24 cellular contexts compared by ENCODE assay signal in the genomic region with DNA sequence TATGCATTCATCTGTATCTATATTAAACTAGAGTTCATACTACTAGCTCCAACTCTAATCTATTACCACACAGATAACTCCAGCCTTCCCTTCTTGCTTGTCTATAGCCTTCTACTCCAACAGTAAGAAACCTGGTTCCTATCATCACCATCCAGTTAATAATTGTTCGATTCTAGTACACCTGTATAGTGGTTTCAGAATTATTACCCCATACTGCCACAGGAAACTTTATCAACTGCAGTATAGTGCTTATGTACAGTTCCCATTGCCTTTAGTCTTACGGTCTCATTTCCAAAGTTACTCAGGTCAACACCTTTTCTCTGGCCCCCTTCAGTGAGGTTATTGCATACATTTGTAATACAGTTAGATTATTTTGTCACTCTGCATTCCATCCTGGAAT. TPM values are rescaled to one million over a fixed set of nuclear protein-coding genes. Genes with fewer than 3 reads are reported as not detected.
DNase-seq lines count a peak whose midpoint lies in the region; ATAC-seq, FAIRE-seq and TF ChIP-seq lines count a peak whose summit lies in the region.
"Had no signal": no experiment of that assay in that cellular context is flagged by ENCODE, and none has a peak within 500 bp of the region (broad histone marks: within the 10 kb centered on the region; RNA-seq: fewer than 3 reads in every experiment).

No MANE protein-coding gene starts in this region.

- H3K4me2 ChIP-seq in HepG2 (ENCODE audit: low read depth, low read length) = no peak overlapping the region
- H3K4me2 ChIP-seq in trophoblast cell (ENCODE audit: low read length) = no peak overlapping the region
- H3K4me2 ChIP-seq: GM23338, SK-N-SH had no signal

- H3K27ac ChIP-seq in HepG2 (ENCODE audit: extremely low read length, insufficient read depth, low read length) (no peak overlapping the region), right lobe of liver (no peak overlapping the region), caudate nucleus (ENCODE audit: low read depth, low read length) (no peak overlapping the region), trophoblast cell (ENCODE audit: low read depth, low read length) (no peak overlapping the region)

- no peaks in the 10 kb centered on the region for H3K79me1 ChIP-seq in trophoblast cell (ENCODE audit: low read length)

- peaks cover 42% of the 10 kb centered on the region for H3K79me2 ChIP-seq in HepG2 (ENCODE audit: insufficient read depth, low read length)
- no peaks in the 10 kb centered on the region for H3K79me2 ChIP-seq in trophoblast cell (ENCODE audit: control insufficient read depth, insufficient read depth, low read length, poor library complexity)

- H3K36me3 Mint-ChIP-seq in activated T-helper 17 cell treated with anti-CD3 and anti-CD28 coated beads, Interleukin-2, amount 50 U/mL, for 72 hours (ENCODE audit: low read depth) = no peaks in the 10 kb centered on the region

- H4K91ac ChIP-seq in trophoblast cell (ENCODE audit: low read depth, low read length) = no peak overlapping the region

- H3K4me3 ChIP-seq in HepG2 (replicated peaks in 1 of 3; ENCODE audit: insufficient read depth in 1 of 3, low read depth in 2 of 3, low read length in 3 of 3) (no peak overlapping the region), right lobe of liver (no peak overlapping the region), trophoblast cell (ENCODE audit: low read depth, low read length) (no peak overlapping the region)
- H3K4me3 ChIP-seq: GM23338, K562 had no signal

- H3K4me3 Mint-ChIP-seq in activated T-helper 17 cell treated with anti-CD3 and anti-CD28 coated beads, Interleukin-2, amount 50 U/mL, for 72 hours = no peak overlapping the region
- H3K4me3 Mint-ChIP-seq: CD4-positive, alpha-beta memory T cell; GM23338; H9 had no signal

- H4K12ac ChIP-seq in trophoblast cell (ENCODE audit: low read depth, low read length) = no peak overlapping the region

- H3K18ac ChIP-seq in trophoblast cell (ENCODE audit: low read length) = no peak overlapping the region

- H2AFZ ChIP-seq in HepG2 (ENCODE audit: low read length) (no peak overlapping the region), trophoblast cell (ENCODE audit: insufficient read depth, low read length, poor library complexity) (no peak overlapping the region)
- H2AFZ ChIP-seq: GM23338 had no signal

- DNase-seq in HepG2 (ENCODE audit: low spot score) (no peak), right lobe of liver (no peak), caudate nucleus (lab: John Stamatoyannopoulos, UW) (no peak), trophoblast cell (no peak), NOMO-1 (lab: John Stamatoyannopoulos, UW; ENCODE audit: unreplicated experiment in 2 of 2) (no peak)
- DNase-seq: C1 segment of cervical spinal cord; CD4-positive, alpha-beta memory T cell; COR-L47; DMS53; H9; Kasumi-1; MV-4-11; NCI-H1105; NCI-H1436 treated with DMSO at 0.1 percent for 48 hours; NCI-H187 treated with DMSO at 0.1 percent for 48 hours; NCI-H524; NCI-H748 treated with DMSO at 0.1 percent for 48 hours; PC-3; SK-N-SH; SW 1271 had no signal

- 92% methylated on average over 2 of the region's 2 CpGs for WGBS in HepG2 (ENCODE audit: low lambda C conversion rate)
- WGBS in right lobe of liver (ENCODE audit: insufficient coverage, low coverage, low lambda C conversion rate, missing lambda C conversion rate) = 74% methylated on average over 2 of the region's 2 CpGs
- WGBS in trophoblast cell (ENCODE audit: extremely low coverage, insufficient coverage, insufficient read length) = no CpG with 5 or more reads among the region's 2 CpGs

- no peak overlapping the region for H2BK120ac ChIP-seq in trophoblast cell (ENCODE audit: insufficient read depth, low read length, poor library complexity)

- POLR2A ChIA-PET in HepG2 (lab: Yijun Ruan, JAX) = no interaction called here

- H3K4ac ChIP-seq in trophoblast cell (ENCODE audit: low read depth, low read length) = no peak overlapping the region

- intact Hi-C loops in HepG2 (cut with micrococcal nuclease; ENCODE audit: unreplicated experiment) (loop anchor here (10.0 kb wide), 3 partner anchors 155 to 365 kb away; no protein-coding TSS in a partner anchor), right lobe of liver (cut with DNase I) (loop anchor here in 1 of 2 donors (10.0 kb wide), 2 partner anchors 255 to 445 kb away; a partner anchor contains a TSS)

- H2AK5ac ChIP-seq in trophoblast cell (ENCODE audit: low read length) = no peak overlapping the region

- TF ChIP-seq POLR2A in HepG2 (IDR thresholded peaks at IDR 0.05; ENCODE audit: insufficient read depth in 1 of 2, low read depth in 2 of 2, low read length in 2 of 2) (no peak), right lobe of liver (IDR thresholded peaks at IDR 0.05) (no peak)

- TF ChIP-seq CTCF in HepG2 (CRISPR knock-in tag; IDR thresholded peaks at IDR 0.05) (no peak), right lobe of liver (IDR thresholded peaks at IDR 0.05) (no peak)

- no peak overlapping the region for H2BK5ac ChIP-seq in trophoblast cell (ENCODE audit: low read depth, low read length, poor library complexity)

- ATAC-seq in HepG2 (no peak), right lobe of liver (no peak), GM21619 (IDR thresholded peaks at IDR 0.05; ENCODE audit: unreplicated experiment) (peak; percentile 38)
- ATAC-seq in activated T-helper 17 cell treated with anti-CD3 and anti-CD28 coated beads, Interleukin-2, amount 50 U/mL, for 72 hours (replicated peaks) = no peak
- ATAC-seq: GM23338, K562, PC-3 had no signal

- peaks cover 6% of the 10 kb centered on the region for H3K9me3 Mint-ChIP-seq in activated T-helper 17 cell treated with anti-CD3 and anti-CD28 coated beads, Interleukin-2, amount 50 U/mL, for 72 hours

- H2BK12ac ChIP-seq in trophoblast cell (ENCODE audit: low read length) = no peak overlapping the region

- peak overlapping the region; percentile 6 for H3K27ac Mint-ChIP-seq in activated T-helper 17 cell treated with anti-CD3 and anti-CD28 coated beads, Interleukin-2, amount 50 U/mL, for 72 hours
- H3K27ac Mint-ChIP-seq: GM23338, H9 had no signal

- H3K9ac ChIP-seq in HepG2 (ENCODE audit: insufficient read depth, low read depth, low read length) = no peak overlapping the region
- no peak overlapping the region for H3K9ac ChIP-seq in trophoblast cell (ENCODE audit: low read length)
- H3K9ac ChIP-seq: SK-N-SH had no signal

- peaks cover 28% of the 10 kb centered on the region for H3K4me1 Mint-ChIP-seq in activated T-helper 17 cell treated with anti-CD3 and anti-CD28 coated beads, Interleukin-2, amount 50 U/mL, for 72 hours

- H3K9me3 ChIP-seq in HepG2 (ENCODE audit: low read length) (peaks cover 13% of the 10 kb centered on the region), right lobe of liver (no peaks in the 10 kb centered on the region), trophoblast cell (ENCODE audit: insufficient read depth, low read depth, low read length) (peaks cover 5% of the 10 kb centered on the region)

- BruUV-seq in HepG2 (replicated peaks; lab: Mats Ljungman, UMichigan) = TSS peak; percentile 26

- no peak overlapping the region for H3K23ac ChIP-seq in trophoblast cell (ENCODE audit: low read length)

- H3K4me1 ChIP-seq in HepG2 (ENCODE audit: insufficient read depth, low read length) = peaks cover 9% of the 10 kb centered on the region
- peaks cover 0 to 4% (median 0%) of the 10 kb centered on the region in 4 donors for H3K4me1 ChIP-seq in right lobe of liver
- H3K4me1 ChIP-seq in trophoblast cell (ENCODE audit: control insufficient read depth in 1 of 2, insufficient read depth in 2 of 2, low read length in 2 of 2) = no peaks in the 10 kb centered on the region

- H3K27me3 ChIP-seq in HepG2 (ENCODE audit: control insufficient read depth in 1 of 2, insufficient read depth in 2 of 2, low read length in 2 of 2) = no peaks in the 10 kb centered on the region
- H3K27me3 ChIP-seq in right lobe of liver = no peaks in the 10 kb centered on the region
- H3K27me3 ChIP-seq in trophoblast cell (ENCODE audit: insufficient read depth, low read length) = no peaks in the 10 kb centered on the region

- H3K27me3 Mint-ChIP-seq in activated T-helper 17 cell treated with anti-CD3 and anti-CD28 coated beads, Interleukin-2, amount 50 U/mL, for 72 hours = no peaks in the 10 kb centered on the region
- H3K27me3 Mint-ChIP-seq: CD4-positive, alpha-beta memory T cell had no signal

- H3K36me3 ChIP-seq in HepG2 (replicated peaks in 1 of 2; ENCODE audit: control insufficient read depth in 1 of 2, insufficient read depth in 2 of 2, low read length in 2 of 2) = no peaks in the 10 kb centered on the region
- H3K36me3 ChIP-seq in right lobe of liver = no peaks in the 10 kb centered on the region
- H3K36me3 ChIP-seq in trophoblast cell (ENCODE audit: control insufficient read depth in 1 of 2, insufficient read depth in 2 of 2, low read length in 2 of 2) = no peaks in the 10 kb centered on the region

- in situ Hi-C loops in HepG2 (cut with HindIII; ENCODE audit: extremely low pct_ligation_motif_present, low pct_unique_long_range_greater_than_20kb) = loop anchor here (5.0 kb wide), 2 partner anchors 262 to 447 kb away; no protein-coding TSS in a partner anchor

- FAIRE-seq in HepG2 (lab: Jason Lieb, UNC) = no peak
- FAIRE-seq: K562 had no signal

- no peak for TF ChIP-seq RAD21 in HepG2 (CRISPR knock-in tag; IDR thresholded peaks at IDR 0.05)

- H4K8ac ChIP-seq in trophoblast cell (ENCODE audit: low read depth, low read length) = no peak overlapping the region

- no peak overlapping the region for H3K14ac ChIP-seq in trophoblast cell (ENCODE audit: low read length)

- CTCF ChIA-PET in HepG2 (lab: Yijun Ruan, JAX; ENCODE audit: low intra/inter-chr PET ratio, low total read pairs) = no interaction called here

- no peak for TF ChIP-seq EP300 in HepG2 (IDR thresholded peaks at IDR 0.05; ENCODE audit: low read depth in 2 of 2, low read length in 2 of 2)
- TF ChIP-seq EP300 in HepG2 (CRISPR knock-in tag; IDR thresholded peaks at IDR 0.05; ENCODE audit: borderline replicate concordance) = no peak

- H4K20me1 ChIP-seq in HepG2 (ENCODE audit: insufficient read depth, low read length) = peaks cover 5% of the 10 kb centered on the region; the same call in 1 of the 2 replicates

RNA-seq across cellular contexts. Expression of a gene that starts 14.5 kb away (rescaled TPM):
- total RNA-seq in HepG2 (2016; rRNA removed; fragmentation: Illumina TruSeq; extraction: Trizol) (68.2 and 89.8 TPM in 2 replicates), right lobe of liver (10 to 100 TPM in 2 of 6 experiments, 1 to 10 TPM in 4; 6.5 to 13.8 (median 9.5) TPM)
- total RNA-seq in HepG2 (2016; cell fraction: cytosol; rRNA removed; fragmentation: Illumina TruSeq; extraction: Trizol; ENCODE audit: low read depth) = 58.1 and 65.6 TPM in 2 replicates
- 68.4 and 92.8 TPM in 2 replicates for total RNA-seq in HepG2 (2016; cell fraction: insoluble cytoplasmic fraction; rRNA removed; fragmentation: Illumina TruSeq; extraction: Trizol)
- total RNA-seq in HepG2 (2016; cell fraction: membrane; rRNA removed; fragmentation: Illumina TruSeq; extraction: Trizol) = 43.4 and 53.8 TPM in 2 replicates
- total RNA-seq in HepG2 (2016; cell fraction: nucleus; rRNA removed; fragmentation: Illumina TruSeq; extraction: Trizol) = 39.4 and 45.4 TPM in 2 replicates
- polyA plus RNA-seq in HepG2 (2011; rRNA removed) = 9.9 and 18.6 TPM in 2 replicates
- 6.5 and 8.9 TPM in 2 replicates for polyA plus RNA-seq in HepG2 (2011; cell fraction: cytosol; rRNA removed)
- polyA plus RNA-seq in HepG2 (2011; cell fraction: nucleus; rRNA removed) = 7.2 and 8.0 TPM in 2 replicates
- 10.5 and 21.7 TPM in 2 replicates for polyA plus RNA-seq in HepG2 (2012)
- 14.6 and 19.9 TPM in 2 replicates for polyA plus RNA-seq in HepG2 (2016; cell fraction: cytosol; fragmentation: Illumina TruSeq; extraction: Trizol; ENCODE audit: low read depth)
- polyA plus RNA-seq in HepG2 (2016; cell fraction: insoluble cytoplasmic fraction; fragmentation: Illumina TruSeq; extraction: Trizol; ENCODE audit: low read depth) = 57.8 and 61.8 TPM in 2 replicates
- 29.4 and 30.5 TPM in 2 replicates for polyA plus RNA-seq in HepG2 (2016; cell fraction: membrane; fragmentation: Illumina TruSeq; extraction: Trizol; ENCODE audit: low read depth)
- polyA plus RNA-seq in HepG2 (2016; cell fraction: nucleus; fragmentation: Illumina TruSeq; extraction: Trizol; ENCODE audit: insufficient read depth, low read depth) = 50.6 and 52.1 TPM in 2 replicates
- polyA minus RNA-seq in HepG2 (2011; rRNA and poly(A)+ RNA removed; ENCODE audit: low replicate concordance) = 12.2 and 23.7 TPM in 2 replicates
- polyA minus RNA-seq in HepG2 (2011; cell fraction: cytosol; rRNA and poly(A)+ RNA removed) = 16.2 and 17.8 TPM in 2 replicates
- 30.9 and 35.8 TPM in 2 replicates for polyA minus RNA-seq in HepG2 (2011; cell fraction: nucleus; rRNA and poly(A)+ RNA removed)
- 10 to 100 TPM; 19.5 to 27.7 TPM for total RNA-seq in activated T-helper 17 cell treated with anti-CD3 and anti-CD28 coated beads, Interleukin-2, amount 50 U/mL, for 72 hours
- polyA plus RNA-seq in trophoblast cell (2013) = 13.5 and 16.8 TPM in 2 replicates

RNA-seq across cellular contexts. Expression of a gene that starts 14.7 kb away (rescaled TPM):
- total RNA-seq in HepG2 (2016; rRNA removed; fragmentation: Illumina TruSeq; extraction: Trizol) (30.0 and 35.3 TPM in 2 replicates), right lobe of liver (1 to 10 TPM; 5.5 to 8.1 (median 6.9) TPM)
- total RNA-seq in HepG2 (2016; cell fraction: cytosol; rRNA removed; fragmentation: Illumina TruSeq; extraction: Trizol; ENCODE audit: low read depth) = 26.5 and 32.7 TPM in 2 replicates
- 30.5 and 35.1 TPM in 2 replicates for total RNA-seq in HepG2 (2016; cell fraction: insoluble cytoplasmic fraction; rRNA removed; fragmentation: Illumina TruSeq; extraction: Trizol)
- total RNA-seq in HepG2 (2016; cell fraction: membrane; rRNA removed; fragmentation: Illumina TruSeq; extraction: Trizol) = 21.8 and 25.2 TPM in 2 replicates
- 44.6 and 46.6 TPM in 2 replicates for total RNA-seq in HepG2 (2016; cell fraction: nucleus; rRNA removed; fragmentation: Illumina TruSeq; extraction: Trizol)
- polyA plus RNA-seq in HepG2 (2011; rRNA removed) = 13.7 and 13.8 TPM in 2 replicates
- 5.4 and 7.3 TPM in 2 replicates for polyA plus RNA-seq in HepG2 (2011; cell fraction: cytosol; rRNA removed)
- 14.2 and 21.4 TPM in 2 replicates for polyA plus RNA-seq in HepG2 (2011; cell fraction: nucleus; rRNA removed)
- 12.1 and 13.8 TPM in 2 replicates for polyA plus RNA-seq in HepG2 (2012)
- polyA plus RNA-seq in HepG2 (2016; cell fraction: cytosol; fragmentation: Illumina TruSeq; extraction: Trizol; ENCODE audit: low read depth) = 2.4 and 2.6 TPM in 2 replicates
- polyA plus RNA-seq in HepG2 (2016; cell fraction: insoluble cytoplasmic fraction; fragmentation: Illumina TruSeq; extraction: Trizol; ENCODE audit: low read depth) = 23.4 and 23.9 TPM in 2 replicates
- 6.3 and 7.2 TPM in 2 replicates for polyA plus RNA-seq in HepG2 (2016; cell fraction: membrane; fragmentation: Illumina TruSeq; extraction: Trizol; ENCODE audit: low read depth)
- polyA plus RNA-seq in HepG2 (2016; cell fraction: nucleus; fragmentation: Illumina TruSeq; extraction: Trizol; ENCODE audit: insufficient read depth, low read depth) = 43.8 and 46.2 TPM in 2 replicates
- 5.9 and 15.8 TPM in 2 replicates for polyA minus RNA-seq in HepG2 (2011; rRNA and poly(A)+ RNA removed; ENCODE audit: low replicate concordance)
- 14.3 and 20.7 TPM in 2 replicates for polyA minus RNA-seq in HepG2 (2011; cell fraction: cytosol; rRNA and poly(A)+ RNA removed)
- polyA minus RNA-seq in HepG2 (2011; cell fraction: nucleus; rRNA and poly(A)+ RNA removed) = 64.5 and 78.1 TPM in 2 replicates
- total RNA-seq in activated T-helper 17 cell treated with anti-CD3 and anti-CD28 coated beads, Interleukin-2, amount 50 U/mL, for 72 hours = 10 to 100 TPM; 11.2 to 18.6 TPM
- polyA plus RNA-seq in trophoblast cell (2013) = 9.6 and 10.0 TPM in 2 replicates
